ENCODE assay signal across 8 cellular contexts in genomic region chr1:83998599-83999315, GRCh38. TPM values are rescaled to one million over a fixed set of nuclear protein-coding genes. Genes with fewer than 3 reads are reported as not detected.
A peak's percentile ranks its signal among the peaks of the same experiment; 100 is the strongest.
DNase-seq lines count a peak whose midpoint lies in the region; ATAC-seq and TF ChIP-seq lines count a peak whose summit lies in the region.

TSS of gene TTLL7 (minus strand) at chr1:83999132. CDS start at chr1:83952211, 46,921 bp downstream.

- H3K4me1 ChIP-seq in lower lobe of right lung, result peaks cover 6% of the 10 kb centered on the region

- H3K4me1 Mint-ChIP-seq in activated CD4-positive, alpha-beta T cell treated with anti-CD3 and anti-CD28 coated beads, Interleukin-2, amount 10 ng/mL, durations not matched to agents 24 days and 14 days, result peaks cover 13% of the 10 kb centered on the region

- intact Hi-C loops in activated CD4-positive, alpha-beta T cell treated with anti-CD3 and anti-CD28 coated beads, Interleukin-2, amount 10 ng/mL, durations not matched to agents 24 days and 14 days (cut with micrococcal nuclease), result loop anchor here (5.0 kb wide), 2 partner anchors 79 to 94 kb away; no protein-coding TSS in a partner anchor
- intact Hi-C loops in lower lobe of right lung (cut with DNase I), result no loop called here

- peak within 1 kb of the TSS; percentile 57 for H3K27ac Mint-ChIP-seq in activated CD4-positive, alpha-beta T cell treated with anti-CD3 and anti-CD28 coated beads, Interleukin-2, amount 10 ng/mL, durations not matched to agents 24 days and 14 days

- DNase-seq in A172 (ENCODE audit: low spot score), result peak; percentile 0
- DNase-seq in NCI-H2227 treated with DMSO at 0.1 percent for 48 hours (lab: John Stamatoyannopoulos, UW), result peak; percentile 84
- DNase-seq in activated CD4-positive, alpha-beta T cell treated with anti-CD3 and anti-CD28 coated beads, Interleukin-2, amount 10 ng/mL, durations not matched to agents 24 days and 14 days, result peak; percentile 91
- peak; percentile 11 to 66 for DNase-seq in dermis microvascular lymphatic vessel endothelial cell (ENCODE audit: low read depth in 2 of 2)
- peak; percentile 82 for DNase-seq in lower lobe of right lung
- peak; percentile 56 to 60 for DNase-seq in stimulated activated CD4-positive, alpha-beta T cell treated with anti-CD3 and anti-CD28 coated beads, Interleukin-4, amount 100 ng/mL, for 48 hours (ENCODE audit: low read depth in 2 of 2)

- ATAC-seq in GM18873 (IDR thresholded peaks at IDR 0.05; ENCODE audit: low FRiP score, unreplicated experiment) (peak; percentile 72), HG03103 (IDR thresholded peaks at IDR 0.05; ENCODE audit: low read depth, unreplicated experiment) (peak; percentile 83), lower lobe of right lung (peak; percentile 95 to 97)

- H3K27me3 ChIP-seq in lower lobe of right lung (ENCODE audit: low read depth), result peaks cover 5% of the 10 kb centered on the region

- H3K9me3 ChIP-seq in lower lobe of right lung, result no peaks in the 10 kb centered on the region

- no peaks in the 10 kb centered on the region for H3K36me3 Mint-ChIP-seq in activated CD4-positive, alpha-beta T cell treated with anti-CD3 and anti-CD28 coated beads, Interleukin-2, amount 10 ng/mL, durations not matched to agents 24 days and 14 days (ENCODE audit: low read depth)

- peaks cover 63% of the 10 kb centered on the region for H3K27me3 Mint-ChIP-seq in activated CD4-positive, alpha-beta T cell treated with anti-CD3 and anti-CD28 coated beads, Interleukin-2, amount 10 ng/mL, durations not matched to agents 24 days and 14 days

- H3K36me3 ChIP-seq in lower lobe of right lung, result no peaks in the 10 kb centered on the region

- peak within 1 kb of the TSS; percentile 67 for H3K4me3 ChIP-seq in lower lobe of right lung

- peak within 1 kb of the TSS; percentile 85 for H3K4me3 Mint-ChIP-seq in activated CD4-positive, alpha-beta T cell treated with anti-CD3 and anti-CD28 coated beads, Interleukin-2, amount 10 ng/mL, durations not matched to agents 24 days and 14 days

- no peaks in the 10 kb centered on the region for H3K9me3 Mint-ChIP-seq in activated CD4-positive, alpha-beta T cell treated with anti-CD3 and anti-CD28 coated beads, Interleukin-2, amount 10 ng/mL, durations not matched to agents 24 days and 14 days

- TF ChIP-seq CTCF in lower lobe of right lung (IDR thresholded peaks at IDR 0.05), result no peak

- peak within 1 kb of the TSS; percentile 78 for H3K27ac ChIP-seq in lower lobe of right lung

RNA-seq across cellular contexts. Expression of gene TTLL7, which starts in this region (rescaled TPM):
- total RNA-seq in A172 (2014; rRNA removed; shearing (Covaris generic)), result 6.3 and 17.2 TPM in 2 replicates
- 0.28 and 0.58 TPM in 2 replicates for total RNA-seq in activated CD4-positive, alpha-beta T cell treated with anti-CD3 and anti-CD28 coated beads, Interleukin-2, amount 10 ng/mL, durations not matched to agents 24 days and 14 days
- total RNA-seq in dermis microvascular lymphatic vessel endothelial cell (0.51 and 0.63 TPM in 2 replicates), lower lobe of right lung (20.3 TPM)

Comparison
In these comparisons a context has a peak if more than half of its experiments do, and no peak if none do; other contexts are left out.
1. Peak in every context shown above with its lines: DNase-seq, ATAC-seq, H3K4me3 ChIP-seq and H3K27ac ChIP-seq.
2. Peak in DNase-seq in activated CD4-positive, alpha-beta T cell treated with anti-CD3 and anti-CD28 coated beads, Interleukin-2, amount 10 ng/mL, durations not matched to agents 24 days and 14 days; RNA of the gene not detected or under 1 TPM.
3. Peak in DNase-seq in dermis microvascular lymphatic vessel endothelial cell; RNA of the gene not detected or under 1 TPM.
4. DNase-seq: peak in every context shown above with its lines; median percentile 91 in activated CD4-positive, alpha-beta T cell treated with anti-CD3 and anti-CD28 coated beads, Interleukin-2, amount 10 ng/mL, durations not matched to agents 24 days and 14 days; 84 in NCI-H2227 treated with DMSO at 0.1 percent for 48 hours; 82 in lower lobe of right lung; 58 in stimulated activated CD4-positive, alpha-beta T cell treated with anti-CD3 and anti-CD28 coated beads, Interleukin-4, amount 100 ng/mL, for 48 hours; 38 in dermis microvascular lymphatic vessel endothelial cell; 0 in A172.